Comparison of ENCODE assay signal across 10 cellular contexts in genomic region chr11:78039391-78039918, GRCh38. TPM values are rescaled to one million over a fixed set of nuclear protein-coding genes. Genes with fewer than 3 reads are reported as not detected.
A peak's percentile ranks its signal among the peaks of the same experiment; 100 is the strongest.
DNase-seq lines count a peak whose midpoint lies in the region; ATAC-seq and TF ChIP-seq lines count a peak whose summit lies in the region.
"Had no signal": no experiment of that assay in that cellular context is flagged by ENCODE, and none has a peak within 500 bp of the region (broad histone marks: within the 10 kb centered on the region; RNA-seq: fewer than 3 reads in every experiment).

No MANE protein-coding gene starts in this region.

- no peak for DNase-seq in activated CD4-positive, CD25-positive, alpha-beta regulatory T cell (lab: John Stamatoyannopoulos, UW)
- DNase-seq in SJSA1 (ENCODE audit: low read depth in 1 of 2, low spot score in 2 of 2) (no peak), foreskin keratinocyte (peak; percentile 31 to 65), SKM-1 (lab: John Stamatoyannopoulos, UW; ENCODE audit: unreplicated experiment) (no peak)
- DNase-seq: T-helper 9 cell had no signal

- H3K27ac ChIP-seq in SJSA1 (peak overlapping the region; percentile 99), foreskin keratinocyte (peak overlapping the region; percentile 94), stomach smooth muscle (ENCODE audit: low read length) (peak overlapping the region; percentile 60)

- peaks cover 32% of the 10 kb centered on the region for H3K4me1 ChIP-seq in SJSA1 (replicated peaks)
- peaks cover 20% of the 10 kb centered on the region for H3K4me1 ChIP-seq in foreskin keratinocyte
- peaks cover 6% of the 10 kb centered on the region for H3K4me1 ChIP-seq in stomach smooth muscle (ENCODE audit: control insufficient read depth, insufficient read depth, low read length)

- peak; percentile 62 to 63 for ATAC-seq in activated CD4-positive, CD25-positive, alpha-beta regulatory T cell treated with anti-CD3 and anti-CD28 coated beads, Interleukin-2, amount 50 U/mL, for 24 hours
- ATAC-seq in foreskin keratinocyte: no peak
- no peak for ATAC-seq in HG03442 (IDR thresholded peaks at IDR 0.05; ENCODE audit: unreplicated experiment)
- no peak for ATAC-seq in HG02973 (IDR thresholded peaks at IDR 0.05; ENCODE audit: unreplicated experiment)

- H3K9me3 ChIP-seq in SJSA1 (replicated peaks) (no peaks in the 10 kb centered on the region), stomach smooth muscle (ENCODE audit: control insufficient read depth in 2 of 2, low read length in 2 of 2) (no peaks in the 10 kb centered on the region)
- H3K9me3 ChIP-seq: ovary had no signal

- TF ChIP-seq CTCF in foreskin keratinocyte (conservative IDR thresholded peaks at IDR 0.05): no peak

- H3K9ac ChIP-seq in stomach smooth muscle (ENCODE audit: low read length in 2 of 2): peak overlapping the region in 1 of 2 donors; percentile 63

- no peak overlapping the region for H3K4me3 ChIP-seq in SJSA1
- peak overlapping the region in 1 of 2 donors; percentile 31 for H3K4me3 ChIP-seq in stomach smooth muscle (ENCODE audit: low read length in 2 of 2)
- H3K4me3 ChIP-seq: ovary had no signal

- H3K27me3 ChIP-seq in SJSA1 (replicated peaks): no peaks in the 10 kb centered on the region
- H3K27me3 ChIP-seq in foreskin keratinocyte: no peaks in the 10 kb centered on the region
- no peaks in the 10 kb centered on the region for H3K27me3 ChIP-seq in stomach smooth muscle (ENCODE audit: control insufficient read depth in 1 of 2, insufficient read depth in 2 of 2, low read length in 2 of 2)
- H3K27me3 ChIP-seq: ovary had no signal

- H3K36me3 ChIP-seq in SJSA1 (no peaks in the 10 kb centered on the region), stomach smooth muscle (ENCODE audit: control insufficient read depth in 2 of 2, insufficient read depth in 2 of 2, low read length in 2 of 2) (no peaks in the 10 kb centered on the region)
- H3K36me3 ChIP-seq: ovary had no signal

RNA-seq across cellular contexts. Expression of gene KCTD14, which starts 16.4 kb away (rescaled TPM):
- total RNA-seq in SJSA1 (2014; rRNA removed; shearing (Covaris generic)): 2.3 and 7.7 TPM in 2 replicates
- 11.2 and 12.8 TPM in 2 replicates for total RNA-seq in foreskin keratinocyte
- 10.5 and 12.7 TPM in 2 replicates for polyA plus RNA-seq in foreskin keratinocyte

RNA-seq across cellular contexts. Expression of gene THRSP, which starts 24.2 kb away (rescaled TPM):
- total RNA-seq in SJSA1 (2014; rRNA removed; shearing (Covaris generic)): not detected in 2 replicates
- not detected in 2 replicates for total RNA-seq in foreskin keratinocyte
- polyA plus RNA-seq in foreskin keratinocyte: not detected in 2 replicates

RNA-seq across cellular contexts. Expression of gene NDUFC2, which starts 40.2 kb away (rescaled TPM):
- total RNA-seq in SJSA1 (2014; rRNA removed; shearing (Covaris generic)): 100 and 179 TPM in 2 replicates
- 232 TPM in 2 replicates for total RNA-seq in foreskin keratinocyte
- polyA plus RNA-seq in foreskin keratinocyte: 308 and 316 TPM in 2 replicates

RNA-seq across cellular contexts. Expression of gene INTS4, which starts 45.0 kb away (rescaled TPM):
- total RNA-seq in SJSA1 (2014; rRNA removed; shearing (Covaris generic)): 13.9 and 14.3 TPM in 2 replicates
- total RNA-seq in foreskin keratinocyte: 24.4 and 24.9 TPM in 2 replicates
- polyA plus RNA-seq in foreskin keratinocyte: 18.7 and 20.2 TPM in 2 replicates

Comparison
In these comparisons a context has a peak if more than half of its experiments do, and no peak if none do; other contexts are left out.
1. ATAC-seq: peak in activated CD4-positive, CD25-positive, alpha-beta regulatory T cell treated with anti-CD3 and anti-CD28 coated beads, Interleukin-2, amount 50 U/mL, for 24 hours (2 of 2); none in foreskin keratinocyte (single experiment), HG03442 (single experiment) and HG02973 (single experiment).
2. DNase-seq: peak in foreskin keratinocyte (2 of 2); none in activated CD4-positive, CD25-positive, alpha-beta regulatory T cell (0 of 4), SJSA1 (0 of 2) and SKM-1 (single experiment).
3. Peak in every context shown above with its lines, with median percentiles within 50 percentile points of each other: H3K27ac ChIP-seq.